ENCODE assay signal across 15 cellular contexts in genomic region chr10:86857097-86857825, GRCh38.
A peak's percentile ranks its signal among the peaks of the same experiment; 100 is the strongest.
DNase-seq lines count a peak whose midpoint lies in the region; ATAC-seq, FAIRE-seq and TF ChIP-seq lines count a peak whose summit lies in the region.
"Had no signal": no experiment of that assay in that cellular context is flagged by ENCODE, and none has a peak within 500 bp of the region (broad histone marks: within the 10 kb centered on the region; RNA-seq: fewer than 3 reads in every experiment).

No MANE protein-coding gene starts in this region.

- TF ChIP-seq RAD21 in H1 (IDR thresholded peaks at IDR 0.05 in 1 of 2, conservative IDR thresholded peaks at IDR 0.05 in 1 of 2; ENCODE audit: low read depth in 2 of 2, low read length in 2 of 2), result no peak

- peaks cover 18% of the 10 kb centered on the region for H3K9me3 Mint-ChIP-seq in nephron progenitor cell

- TF ChIP-seq POLR2A in H1 (IDR thresholded peaks at IDR 0.05; ENCODE audit: control extremely low read depth in 1 of 2, low read depth in 2 of 2, low read length in 2 of 2), result peak in 1 of 2 experiments; percentile 33; a peak in 1 of 3 replicates

- H4K8ac ChIP-seq in H1 (ENCODE audit: extremely low read depth, insufficient read depth, low read length), result no peak overlapping the region

- H3K4ac ChIP-seq in H1 (replicated peaks; ENCODE audit: insufficient read length, low read depth, low read length), result peak overlapping the region; percentile 98

- H3K23me2 ChIP-seq in H1 (ENCODE audit: low read depth, low read length), result no peaks in the 10 kb centered on the region

- peaks cover 0 to 19% (median 0%) of the 10 kb centered on the region in 4 experiments; a peak in 1 of 8 replicates for H3K36me3 ChIP-seq in H1 (ENCODE audit: control insufficient read depth in 2 of 4, insufficient read depth in 4 of 4, low read length in 3 of 4)
- H3K36me3 ChIP-seq: stomach had no signal

- peak overlapping the region; percentile 69 for H2BK120ac ChIP-seq in H1 (replicated peaks; ENCODE audit: low read depth, low read length)

- peaks cover 4% of the 10 kb centered on the region for H3K27me3 Mint-ChIP-seq in nephron progenitor cell (ENCODE audit: low read depth, poor library complexity)

- no peak overlapping the region for H3K4me3 Mint-ChIP-seq in nephron progenitor cell

- H4K20me1 ChIP-seq in H1 (replicated peaks in 1 of 2; ENCODE audit: control insufficient read depth in 1 of 2, insufficient read depth in 2 of 2, low read length in 2 of 2), result no peaks in the 10 kb centered on the region

- no peak overlapping the region for H3K56ac ChIP-seq in H1 (replicated peaks; ENCODE audit: insufficient read length, low read depth, low read length)

- TF ChIP-seq CTCF in H1 (IDR thresholded peaks at IDR 0.05; ENCODE audit: control extremely low read depth in 1 of 3, insufficient read depth in 1 of 3, low read depth in 1 of 3, low read length in 3 of 3), result no peak
- TF ChIP-seq CTCF in nephron progenitor cell (IDR thresholded peaks at IDR 0.05), result no peak

- no peak overlapping the region for H3K23ac ChIP-seq in H1 (ENCODE audit: insufficient read length)

- H3K27me3 ChIP-seq in H1 (replicated peaks in 1 of 4; ENCODE audit: control insufficient read depth in 3 of 4, extremely low read depth in 1 of 4, insufficient read depth in 3 of 4, low read length in 3 of 4), result no peaks in the 10 kb centered on the region
- H3K27me3 ChIP-seq: stomach had no signal

- H3K9ac ChIP-seq in H1 (replicated peaks in 1 of 4; ENCODE audit: extremely low read depth in 1 of 4, low read depth in 3 of 4, low read length in 3 of 4), result no peak overlapping the region

- peak overlapping the region; percentile 2; the same call in 1 of the 2 replicates for H2BK20ac ChIP-seq in H1 (ENCODE audit: low read length)

- peak overlapping the region; percentile 86; the same call in 1 of the 2 replicates for H2BK5ac ChIP-seq in H1 (ENCODE audit: low read depth, low read length)

- peaks cover 5% of the 10 kb centered on the region for H3K4me1 Mint-ChIP-seq in nephron progenitor cell

- no peaks in the 10 kb centered on the region for H3K9me3 ChIP-seq in H1 (ENCODE audit: insufficient read depth in 2 of 2, low read depth in 1 of 2, low read length in 1 of 2)
- H3K9me3 ChIP-seq: psoas muscle, stomach had no signal

- H3K18ac ChIP-seq in H1 (ENCODE audit: extremely low read depth, low read length), result no peak overlapping the region

- H4K91ac ChIP-seq in H1 (replicated peaks; ENCODE audit: insufficient read length, low read length), result peak overlapping the region; percentile 76

- DNase-seq in GM04503 (ENCODE audit: low read depth) (peak; percentile 27), NCI-H2171 treated with DMSO at 0.1 percent for 48 hours (lab: John Stamatoyannopoulos, UW) (peak; percentile 57), H1 (ENCODE audit: low read depth in 1 of 2, low spot score in 2 of 2) (no peak), nephron progenitor cell (no peak), T-helper 9 cell (no peak), retina (no peak), islet precursor cell (no peak)
- DNase-seq: activated CD4-positive, CD25-positive, alpha-beta regulatory T cell; amygdala; NCI-H1092; psoas muscle; stomach had no signal

- H3K79me1 ChIP-seq in H1 (ENCODE audit: low read depth, low read length), result no peaks in the 10 kb centered on the region; the same call in 1 of the 2 replicates

- FAIRE-seq in H1 (lab: Jason Lieb, UNC), result peak; percentile 78
- FAIRE-seq: endometrium had no signal

- CTCF ChIA-PET in H1 (lab: Charles Lee; ENCODE audit: partially characterized antibody), result interaction anchor here (0.5 to 1.0 kb wide), 4 partner anchors 31 to 996 kb away, joined by 3 to 4 read pairs (median 3); no protein-coding TSS in a partner anchor

- H2BK12ac ChIP-seq in H1 (ENCODE audit: low read depth, low read length), result peak overlapping the region; percentile 95

- H2AFZ ChIP-seq in H1 (ENCODE audit: low read length), result no peak overlapping the region

- H3K27ac Mint-ChIP-seq in nephron progenitor cell, result peak overlapping the region; percentile 64

- WGBS in H1 (ENCODE audit: extremely low coverage in 1 of 2, insufficient coverage in 1 of 2, insufficient read length in 1 of 2, insufficient replicate concordance in 2 of 2, low coverage in 1 of 2, low lambda C conversion rate in 2 of 2, missing lambda C conversion rate in 1 of 2), 2 experiments, result 40% methylated on average over 4 of the region's 4 CpGs; no CpG with 5 or more reads in 1 of the 2 experiments

- peak overlapping the region; percentile 59 for H4K5ac ChIP-seq in H1 (ENCODE audit: insufficient read length, low read depth, low read length)

- peaks cover 78% of the 10 kb centered on the region for H3K36me3 Mint-ChIP-seq in nephron progenitor cell (ENCODE audit: low read depth)

- H3K4me2 ChIP-seq in H1 (ENCODE audit: insufficient read depth in 1 of 2, low read depth in 2 of 2, low read length in 2 of 2), result peak overlapping the region in 1 of 2 experiments; percentile 40; a peak in 1 of 4 replicates

- no peak overlapping the region for H3K14ac ChIP-seq in H1 (ENCODE audit: insufficient read length)

- ATAC-seq in GM18502 (IDR thresholded peaks at IDR 0.05; ENCODE audit: poor library complexity, unreplicated experiment), result no peak

- H3K27ac ChIP-seq in H1 (ENCODE audit: low read depth, low read length), result peak overlapping the region; percentile 70; the same call in 1 of the 2 replicates
- H3K27ac ChIP-seq: psoas muscle, SK-N-MC, stomach had no signal

- peaks cover 0 to 48% of the 10 kb centered on the region in 2 experiments; a peak in 2 of 4 replicates for H3K79me2 ChIP-seq in H1 (ENCODE audit: control insufficient read depth in 1 of 2, insufficient read depth in 2 of 2, low read length in 2 of 2)

- H3K4me1 ChIP-seq in H1 (replicated peaks in 1 of 4; ENCODE audit: control insufficient read depth in 3 of 4, insufficient read depth in 4 of 4, low read length in 3 of 4), result peaks cover 6 to 26% (median 21%) of the 10 kb centered on the region in 4 experiments; a peak in 6 of 7 replicates

- H2AK5ac ChIP-seq in H1 (ENCODE audit: low read depth, low read length), result peak overlapping the region; percentile 95; the same call in 1 of the 2 replicates

- no peak overlapping the region for H2BK15ac ChIP-seq in H1 (ENCODE audit: low read length)

- H3K4me3 ChIP-seq in H1 (ENCODE audit: extremely low read depth in 1 of 4, insufficient read depth in 2 of 4, low read depth in 3 of 4, low read length in 4 of 4), result peak overlapping the region in 1 of 4 experiments; percentile 2; a peak in 1 of 8 replicates
- H3K4me3 ChIP-seq: psoas muscle, SK-N-MC, stomach had no signal

- no peak for TF ChIP-seq EP300 in H1 (IDR thresholded peaks at IDR 0.05; ENCODE audit: borderline replicate concordance in 1 of 2, low read depth in 2 of 2, low read length in 2 of 2)

- POLR2A ChIA-PET in H1 (lab: Charles Lee; ENCODE audit: partially characterized antibody), result interaction anchor here (0.7 to 3.5 kb wide), 8 partner anchors 9 to 144 kb away, joined by 3 to 11 read pairs (median 4); no protein-coding TSS in a partner anchor

TF ChIP-seq in H1, 55 proteins besides CTCF, POLR2A, EP300 and RAD21 (continues in another document):
- TF ChIP-seq SP1 (IDR thresholded peaks at IDR 0.05; ENCODE audit: low read depth, low read length), result no peak
- 0 out of 2 replicates have a peak, but pooled peaks have one; percentile 4 for TF ChIP-seq YY1 (IDR thresholded peaks at IDR 0.05; ENCODE audit: low read depth, low read length)
- TF ChIP-seq FOSL1 (IDR thresholded peaks at IDR 0.05; ENCODE audit: insufficient read depth, low read depth, low read length), result no peak
- peak; percentile 74 for TF ChIP-seq JUND (IDR thresholded peaks at IDR 0.05; ENCODE audit: low read length)
- TF ChIP-seq CTBP2 (IDR thresholded peaks at IDR 0.05; ENCODE audit: borderline replicate concordance, insufficient read depth, insufficient read length, low read length), result no peak
- peak; percentile 71; the same call in 1 of the 2 replicates for TF ChIP-seq TEAD4 (IDR thresholded peaks at IDR 0.05; ENCODE audit: low read depth, low read length)

Comparison
In these comparisons a context has a peak if more than half of its experiments do, and no peak if none do; other contexts are left out.
1. DNase-seq: peak in GM04503 (single experiment) and NCI-H2171 treated with DMSO at 0.1 percent for 48 hours (single experiment); none in H1 (0 of 2), nephron progenitor cell (single experiment), T-helper 9 cell (single experiment), retina (single experiment) and islet precursor cell (single experiment).